Comparison of ENCODE assay signal across 8 cellular contexts in the genomic region with DNA sequence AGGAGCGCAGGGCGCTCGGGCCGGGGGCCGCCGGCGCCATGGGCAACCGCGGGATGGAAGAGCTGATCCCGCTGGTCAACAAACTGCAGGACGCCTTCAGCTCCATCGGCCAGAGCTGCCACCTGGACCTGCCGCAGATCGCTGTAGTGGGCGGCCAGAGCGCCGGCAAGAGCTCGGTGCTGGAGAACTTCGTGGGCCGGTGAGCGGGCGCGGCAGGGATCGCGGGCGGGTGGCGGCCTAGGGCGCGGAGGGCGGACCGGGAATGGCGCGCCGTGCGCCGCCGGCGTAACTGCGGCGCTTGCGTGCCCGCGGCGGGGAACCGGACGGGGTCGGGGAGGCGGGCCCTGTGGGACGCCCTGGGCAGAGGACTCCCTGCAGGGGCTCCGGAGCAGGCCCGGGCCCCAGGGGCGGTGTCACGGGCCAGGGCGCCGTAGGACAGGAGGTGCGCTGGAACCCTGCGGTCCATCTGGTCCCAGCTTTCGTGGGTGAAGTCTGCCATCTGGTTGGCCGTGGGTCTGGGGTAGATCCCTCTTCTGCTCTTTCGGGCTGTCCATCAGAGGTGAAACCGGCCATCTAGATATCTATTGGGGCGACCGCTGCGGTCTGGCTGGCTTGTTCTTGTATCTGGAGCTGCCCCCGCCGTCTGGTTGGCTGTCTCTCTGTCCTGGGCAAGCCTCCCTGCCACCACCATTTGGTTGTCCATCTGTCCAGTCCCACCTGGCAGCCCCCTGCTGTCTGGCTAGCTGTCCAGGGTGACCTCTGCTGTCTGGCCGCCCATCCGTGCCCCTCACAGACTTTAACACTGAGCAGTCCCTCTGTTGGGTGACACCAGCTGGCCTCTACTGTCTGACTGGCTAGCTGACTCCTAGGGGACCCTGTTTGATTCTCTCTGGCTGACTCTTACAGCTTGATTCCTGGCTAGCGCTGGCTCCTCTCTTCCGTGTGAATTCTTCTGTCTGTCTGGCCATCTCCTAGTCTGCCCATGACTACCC. TPM values are rescaled to one million over a fixed set of nuclear protein-coding genes. Genes with fewer than 3 reads are reported as not detected.
DNase-seq lines count a peak whose midpoint lies in the region; ATAC-seq, FAIRE-seq and TF ChIP-seq lines count a peak whose summit lies in the region.

No MANE protein-coding gene starts in this region.

- H3K4me1 Mint-ChIP-seq in activated B cell treated with CpG ODN at 0.5 μM for 24 hours (peaks cover 51% of the 10 kb centered on the region), chondrocyte (ENCODE audit: low read depth) (peaks cover 24% of the 10 kb centered on the region)

- H3K79me2 ChIP-seq in HepG2 (ENCODE audit: insufficient read depth, low read length), result peaks cover 49% of the 10 kb centered on the region

- H2AFZ ChIP-seq in HepG2 (ENCODE audit: low read length), result no peak overlapping the region

- peaks cover 0 to 9% of the 10 kb centered on the region in 2 experiments; a peak in 3 of 5 replicates for H3K36me3 ChIP-seq in HepG2 (replicated peaks in 1 of 2; ENCODE audit: control insufficient read depth in 1 of 2, insufficient read depth in 2 of 2, low read length in 2 of 2)

- DNase-seq in AG10803 (ENCODE audit: low read depth) (peak; percentile 36), HK-2 (ENCODE audit: unreplicated experiment) (peak; percentile 54), activated B cell treated with CpG ODN at 0.5 μM for 24 hours (peak; percentile 60), chondrocyte (ENCODE audit: low spot score) (no peak), HepG2 (ENCODE audit: low spot score) (no peak)
- DNase-seq in stimulated activated CD4-positive, alpha-beta T cell treated with anti-CD3 and anti-CD28 coated beads, Interleukin-4, amount 100 ng/mL, for 48 hours (ENCODE audit: low read depth in 2 of 2), result peak; percentile 46 to 49

- CTCF ChIA-PET in activated B cell treated with CpG ODN at 0.5 μM for 24 hours (lab: Charles Lee) (interaction anchor here (0.7 to 3.4 kb wide), 17 partner anchors 13 to 153 kb away, joined by 3 to 53 read pairs (median 6); partner anchors contain the start of genes CARM1, QTRT1 and TMED1), HepG2 (lab: Yijun Ruan, JAX; ENCODE audit: low intra/inter-chr PET ratio, low total read pairs) (interaction anchor here (0.8 to 2.6 kb wide), 2 partner anchors 51 to 140 kb away, joined by 3 to 18 read pairs; no protein-coding TSS in a partner anchor)

- no peak for TF ChIP-seq CTCF in AG10803 (conservative IDR thresholded peaks at IDR 0.05; ENCODE audit: low read length)
- no peak for TF ChIP-seq CTCF in activated B cell treated with CpG ODN at 0.5 μM for 24 hours (IDR thresholded peaks at IDR 0.05)
- no peak for TF ChIP-seq CTCF in chondrocyte (IDR thresholded peaks at IDR 0.05)
- no peak for TF ChIP-seq CTCF in HepG2 (CRISPR knock-in tag; IDR thresholded peaks at IDR 0.05)

- H3K27ac Mint-ChIP-seq in activated B cell treated with CpG ODN at 0.5 μM for 24 hours (peak overlapping the region; percentile 73), chondrocyte (ENCODE audit: unreplicated experiment) (peak overlapping the region; percentile 94)

- H3K9me3 Mint-ChIP-seq in activated B cell treated with CpG ODN at 0.5 μM for 24 hours (no peaks in the 10 kb centered on the region), chondrocyte (ENCODE audit: low read depth) (no peaks in the 10 kb centered on the region)

- H3K9ac ChIP-seq in HepG2 (ENCODE audit: insufficient read depth, low read depth, low read length), result peak overlapping the region; percentile 94

- no peak for ATAC-seq in activated B cell treated with CpG ODN at 0.5 μM for 24 hours (ENCODE audit: low read depth)
- peak; percentile 46 for ATAC-seq in HepG2
- ATAC-seq in HG02678 (IDR thresholded peaks at IDR 0.05; ENCODE audit: unreplicated experiment), result no peak

- H3K4me1 ChIP-seq in HepG2 (ENCODE audit: insufficient read depth, low read length), result peaks cover 38% of the 10 kb centered on the region

- TF ChIP-seq EP300 in HepG2 (IDR thresholded peaks at IDR 0.05; ENCODE audit: low read depth in 2 of 2, low read length in 2 of 2) (no peak), HepG2 (CRISPR knock-in tag; IDR thresholded peaks at IDR 0.05; ENCODE audit: borderline replicate concordance) (no peak)

- H3K27ac ChIP-seq in HepG2 (ENCODE audit: extremely low read length, insufficient read depth, low read length), result peak overlapping the region; percentile 80

- no peaks in the 10 kb centered on the region; a peak in 1 of 5 replicates for H3K27me3 ChIP-seq in HepG2 (ENCODE audit: control insufficient read depth in 1 of 2, insufficient read depth in 2 of 2, low read length in 2 of 2)

- H3K4me3 Mint-ChIP-seq in activated B cell treated with CpG ODN at 0.5 μM for 24 hours (peak overlapping the region; percentile 91), chondrocyte (ENCODE audit: unreplicated experiment) (peak overlapping the region; percentile 96)

- intact Hi-C loops in activated B cell treated with CpG ODN at 0.5 μM for 24 hours (cut with micrococcal nuclease) (no loop called here), HepG2 (cut with micrococcal nuclease; ENCODE audit: unreplicated experiment) (loop anchor here (10.0 kb wide), 1 partner anchor 116 kb away; the partner anchor contains the start of gene TMED1)

- in situ Hi-C loops in GM18951 (cut with MboI; ENCODE audit: low sequenced_read_pairs, unreplicated experiment), result loop anchor here (10.0 kb wide), 1 partner anchor 136 kb away; no protein-coding TSS in a partner anchor
- in situ Hi-C loops in HepG2 (cut with HindIII; ENCODE audit: extremely low pct_ligation_motif_present, low pct_unique_long_range_greater_than_20kb), result loop anchor here (5.0 kb wide), 1 partner anchor 49 kb away; no protein-coding TSS in a partner anchor

- H3K4me3 ChIP-seq in AG10803 (ENCODE audit: low read length) (peak overlapping the region; percentile 92), HepG2 (replicated peaks in 1 of 3; ENCODE audit: insufficient read depth in 1 of 3, low read depth in 2 of 3, low read length in 3 of 3) (peak overlapping the region; percentile 92 to 99 (median 95))

- TF ChIP-seq RAD21 in HepG2 (CRISPR knock-in tag; IDR thresholded peaks at IDR 0.05), result peak; percentile 62

- no TSS peak for BruUV-seq in HepG2 (replicated peaks; lab: Mats Ljungman, UMichigan)

- TF ChIP-seq POLR2A in GM18951 (IDR thresholded peaks at IDR 0.05; ENCODE audit: extremely low read depth, insufficient read depth, insufficient read length) (peak; percentile 41), HepG2 (IDR thresholded peaks at IDR 0.05; ENCODE audit: insufficient read depth in 1 of 2, low read depth in 2 of 2, low read length in 2 of 2) (no peak; a peak in 1 of 4 replicates)

- H3K36me3 Mint-ChIP-seq in activated B cell treated with CpG ODN at 0.5 μM for 24 hours (ENCODE audit: low read depth), result peaks cover 16% of the 10 kb centered on the region
- H3K36me3 Mint-ChIP-seq in chondrocyte (ENCODE audit: low read depth), result peaks cover 4% of the 10 kb centered on the region

- FAIRE-seq in HepG2 (lab: Jason Lieb, UNC), result no peak

- no peaks in the 10 kb centered on the region for H3K27me3 Mint-ChIP-seq in activated B cell treated with CpG ODN at 0.5 μM for 24 hours
- H3K27me3 Mint-ChIP-seq in chondrocyte (ENCODE audit: low read depth), result no peaks in the 10 kb centered on the region

- POLR2A ChIA-PET in activated B cell treated with CpG ODN at 0.5 μM for 24 hours (lab: Charles Lee), result interaction anchor here (0.6 to 3.5 kb wide), 22 partner anchors 9 to 715 kb away, joined by 3 to 43 read pairs (median 5); partner anchors contain the start of genes QTRT1 and TMED1
- POLR2A ChIA-PET in HepG2 (lab: Yijun Ruan, JAX), result interaction anchor here (0.9 to 2.5 kb wide), 9 partner anchors 9 to 145 kb away, joined by 4 to 28 read pairs (median 5); partner anchors contain the start of genes QTRT1 and TMED1

- peak overlapping the region; percentile 98 for H3K4me2 ChIP-seq in HepG2 (ENCODE audit: low read depth, low read length)

- no peaks in the 10 kb centered on the region for H3K9me3 ChIP-seq in HepG2 (ENCODE audit: low read length)

- peaks cover 30% of the 10 kb centered on the region for H4K20me1 ChIP-seq in HepG2 (ENCODE audit: insufficient read depth, low read length)

- 4% methylated on average over 2 of the region's 70 CpGs for WGBS in HepG2 (ENCODE audit: low lambda C conversion rate)

RNA-seq across cellular contexts. Expression of gene DNM2, which starts 0.6 kb away (rescaled TPM):
- total RNA-seq in activated B cell treated with CpG ODN at 0.5 μM for 24 hours (220 and 257 TPM in 2 replicates), chondrocyte (106 to 125 TPM (median 116 TPM) in 3 replicates), HepG2 (2016; rRNA removed; fragmentation: Illumina TruSeq; extraction: Trizol) (41.7 and 48.2 TPM in 2 replicates)
- 19.9 and 21.9 TPM in 2 replicates for total RNA-seq in HepG2 (2016; cell fraction: cytosol; rRNA removed; fragmentation: Illumina TruSeq; extraction: Trizol; ENCODE audit: low read depth)
- total RNA-seq in HepG2 (2016; cell fraction: insoluble cytoplasmic fraction; rRNA removed; fragmentation: Illumina TruSeq; extraction: Trizol), result 37.7 and 40.5 TPM in 2 replicates
- 29.4 and 31.2 TPM in 2 replicates for total RNA-seq in HepG2 (2016; cell fraction: membrane; rRNA removed; fragmentation: Illumina TruSeq; extraction: Trizol)
- 56.9 and 61.6 TPM in 2 replicates for total RNA-seq in HepG2 (2016; cell fraction: nucleus; rRNA removed; fragmentation: Illumina TruSeq; extraction: Trizol)
- polyA plus RNA-seq in HepG2 (2011; rRNA removed), result 59.8 and 67.0 TPM in 2 replicates
- polyA plus RNA-seq in HepG2 (2011; cell fraction: cytosol; rRNA removed), result 29.1 and 41.0 TPM in 2 replicates
- 155 and 203 TPM in 2 replicates for polyA plus RNA-seq in HepG2 (2011; cell fraction: nucleus; rRNA removed)
- polyA plus RNA-seq in HepG2 (2012), result 44.2 and 57.9 TPM in 2 replicates
- 8.6 and 9.0 TPM in 2 replicates for polyA plus RNA-seq in HepG2 (2016; cell fraction: cytosol; fragmentation: Illumina TruSeq; extraction: Trizol; ENCODE audit: low read depth)
- 39.4 and 48.6 TPM in 2 replicates for polyA plus RNA-seq in HepG2 (2016; cell fraction: insoluble cytoplasmic fraction; fragmentation: Illumina TruSeq; extraction: Trizol; ENCODE audit: low read depth)
- 18.1 and 20.6 TPM in 2 replicates for polyA plus RNA-seq in HepG2 (2016; cell fraction: membrane; fragmentation: Illumina TruSeq; extraction: Trizol; ENCODE audit: low read depth)
- 87.0 and 94.1 TPM in 2 replicates for polyA plus RNA-seq in HepG2 (2016; cell fraction: nucleus; fragmentation: Illumina TruSeq; extraction: Trizol; ENCODE audit: insufficient read depth, low read depth)
- 200 and 264 TPM in 2 replicates for polyA minus RNA-seq in HepG2 (2011; rRNA and poly(A)+ RNA removed; ENCODE audit: low replicate concordance)
- polyA minus RNA-seq in HepG2 (2011; cell fraction: cytosol; rRNA and poly(A)+ RNA removed), result 44.4 and 50.0 TPM in 2 replicates
- polyA minus RNA-seq in HepG2 (2011; cell fraction: nucleus; rRNA and poly(A)+ RNA removed), result 143 and 162 TPM in 2 replicates

RNA-seq across cellular contexts. Expression of gene QTRT1, which starts 17.3 kb away (rescaled TPM):
- total RNA-seq in activated B cell treated with CpG ODN at 0.5 μM for 24 hours (69.4 and 74.9 TPM in 2 replicates), chondrocyte (28.2 to 50.2 TPM (median 33.7 TPM) in 3 replicates), HepG2 (2016; rRNA removed; fragmentation: Illumina TruSeq; extraction: Trizol) (33.0 and 38.6 TPM in 2 replicates)
- 19.1 and 20.1 TPM in 2 replicates for total RNA-seq in HepG2 (2016; cell fraction: cytosol; rRNA removed; fragmentation: Illumina TruSeq; extraction: Trizol; ENCODE audit: low read depth)
- 36.0 and 39.4 TPM in 2 replicates for total RNA-seq in HepG2 (2016; cell fraction: insoluble cytoplasmic fraction; rRNA removed; fragmentation: Illumina TruSeq; extraction: Trizol)
- 12.2 and 12.9 TPM in 2 replicates for total RNA-seq in HepG2 (2016; cell fraction: membrane; rRNA removed; fragmentation: Illumina TruSeq; extraction: Trizol)
- 31.9 and 35.0 TPM in 2 replicates for total RNA-seq in HepG2 (2016; cell fraction: nucleus; rRNA removed; fragmentation: Illumina TruSeq; extraction: Trizol)
- 41.6 and 55.6 TPM in 2 replicates for polyA plus RNA-seq in HepG2 (2011; rRNA removed)
- 25.8 and 39.0 TPM in 2 replicates for polyA plus RNA-seq in HepG2 (2011; cell fraction: cytosol; rRNA removed)
- polyA plus RNA-seq in HepG2 (2011; cell fraction: nucleus; rRNA removed), result 270 and 290 TPM in 2 replicates
- polyA plus RNA-seq in HepG2 (2012), result 27.7 and 35.3 TPM in 2 replicates
- 11.2 and 12.9 TPM in 2 replicates for polyA plus RNA-seq in HepG2 (2016; cell fraction: cytosol; fragmentation: Illumina TruSeq; extraction: Trizol; ENCODE audit: low read depth)
- polyA plus RNA-seq in HepG2 (2016; cell fraction: insoluble cytoplasmic fraction; fragmentation: Illumina TruSeq; extraction: Trizol; ENCODE audit: low read depth), result 38.0 and 39.9 TPM in 2 replicates
- polyA plus RNA-seq in HepG2 (2016; cell fraction: membrane; fragmentation: Illumina TruSeq; extraction: Trizol; ENCODE audit: low read depth), result 12.7 and 13.2 TPM in 2 replicates
- polyA plus RNA-seq in HepG2 (2016; cell fraction: nucleus; fragmentation: Illumina TruSeq; extraction: Trizol; ENCODE audit: insufficient read depth, low read depth), result 92.8 and 94.8 TPM in 2 replicates
- 26.7 and 36.3 TPM in 2 replicates for polyA minus RNA-seq in HepG2 (2011; rRNA and poly(A)+ RNA removed; ENCODE audit: low replicate concordance)
- polyA minus RNA-seq in HepG2 (2011; cell fraction: cytosol; rRNA and poly(A)+ RNA removed), result 8.2 and 12.2 TPM in 2 replicates
- 15.5 and 18.7 TPM in 2 replicates for polyA minus RNA-seq in HepG2 (2011; cell fraction: nucleus; rRNA and poly(A)+ RNA removed)

Comparison
In these comparisons a context has a peak if more than half of its experiments do, and no peak if none do; other contexts are left out.
1. DNase-seq: peak in AG10803 (single experiment), HK-2 (single experiment), activated B cell treated with CpG ODN at 0.5 μM for 24 hours (single experiment) and stimulated activated CD4-positive, alpha-beta T cell treated with anti-CD3 and anti-CD28 coated beads, Interleukin-4, amount 100 ng/mL, for 48 hours (2 of 2); none in chondrocyte (single experiment) and HepG2 (single experiment).